ENCODE assay signal across 18 cellular contexts in genomic region chr14:79564371-79564770, GRCh38.
DNase-seq lines count a peak whose midpoint lies in the region; ATAC-seq, FAIRE-seq and TF ChIP-seq lines count a peak whose summit lies in the region.
"Had no signal": no experiment of that assay in that cellular context is flagged by ENCODE, and none has a peak within 500 bp of the region (broad histone marks: within the 10 kb centered on the region; RNA-seq: fewer than 3 reads in every experiment).

No MANE protein-coding gene starts in this region.

- ATAC-seq in right lobe of liver = no peak
- ATAC-seq: HCT116 had no signal

- intact Hi-C loops in right lobe of liver (cut with DNase I) = no loop called here

- no peaks in the 10 kb centered on the region for H3K27me3 Mint-ChIP-seq in astrocyte (ENCODE audit: low read depth, unreplicated experiment)
- H3K27me3 Mint-ChIP-seq: CD4-positive, CD25-positive, alpha-beta regulatory T cell had no signal

- DNase-seq in RCC 7860 (ENCODE audit: low spot score) = peak; percentile 35
- peak; percentile 91 for DNase-seq in astrocyte (ENCODE audit: low read depth)
- DNase-seq in fibroblast of the aortic adventitia (ENCODE audit: low read depth) = peak; percentile 54
- DNase-seq in renal cortical epithelial cell (ENCODE audit: low read depth) = peak; percentile 42
- no peak for DNase-seq in small intestine
- DNase-seq in right lobe of liver = no peak
- DNase-seq in central memory CD4-positive, alpha-beta T cell = no peak
- no peak for DNase-seq in A172 (ENCODE audit: low spot score)
- DNase-seq: CD4-positive, CD25-positive, alpha-beta regulatory T cell; DMS53; EL; GM23248; IMR-90 had no signal

- H3K4me1 ChIP-seq in astrocyte (ENCODE audit: insufficient read depth, low read length) (no peaks in the 10 kb centered on the region), small intestine (ENCODE audit: control insufficient read depth in 2 of 2, insufficient read depth in 1 of 2, low read depth in 1 of 2, low read length in 1 of 2) (no peaks in the 10 kb centered on the region), right lobe of liver (no peaks in the 10 kb centered on the region)
- H3K4me1 ChIP-seq: BLaER1 treated with 17β-estradiol and CSF1 and Interleukin-3, amounts not matched to agents 10 nM and 100 nM had no signal

- H3K36me3 Mint-ChIP-seq in astrocyte (ENCODE audit: low read depth, unreplicated experiment) = no peaks in the 10 kb centered on the region
- H3K36me3 Mint-ChIP-seq: CD4-positive, CD25-positive, alpha-beta regulatory T cell had no signal

- peak; percentile 58 for FAIRE-seq in RCC 7860 (lab: Jason Lieb, UNC)
- FAIRE-seq in astrocyte (lab: Jason Lieb, UNC) = no peak
- no peak for FAIRE-seq in small intestine (lab: Jason Lieb, UNC)
- FAIRE-seq: G401.6, GM12891, H54 had no signal

- H3K27ac Mint-ChIP-seq in astrocyte (ENCODE audit: unreplicated experiment) = no peak overlapping the region
- H3K27ac Mint-ChIP-seq: CD4-positive, CD25-positive, alpha-beta regulatory T cell had no signal

- no peak overlapping the region for H3K4me2 ChIP-seq in astrocyte (ENCODE audit: low read length)
- H3K4me2 ChIP-seq: BLaER1 treated with 17β-estradiol and CSF1 and Interleukin-3, amounts not matched to agents 10 nM and 100 nM had no signal

- H4K20me1 ChIP-seq in astrocyte (ENCODE audit: insufficient read depth, low read length) = no peaks in the 10 kb centered on the region
- H4K20me1 ChIP-seq: BLaER1 treated with 17β-estradiol and CSF1 and Interleukin-3, amounts not matched to agents 10 nM and 100 nM had no signal

- 92 to 95% (median 94%) methylated on average over 2 of the region's 2 CpGs for WGBS in small intestine, 3 donors
- WGBS in right lobe of liver (ENCODE audit: insufficient coverage, low coverage, low lambda C conversion rate, missing lambda C conversion rate) = 87% methylated on average over 2 of the region's 2 CpGs

- H3K79me2 ChIP-seq in astrocyte (ENCODE audit: insufficient read depth, low read length) = no peaks in the 10 kb centered on the region

- no peak overlapping the region for H2AFZ ChIP-seq in astrocyte (ENCODE audit: low read depth, low read length)
- H2AFZ ChIP-seq: GM23248 had no signal

- no peaks in the 10 kb centered on the region for H3K9me3 ChIP-seq in astrocyte (ENCODE audit: insufficient read depth, low read depth, low read length)
- no peaks in the 10 kb centered on the region for H3K9me3 ChIP-seq in small intestine (ENCODE audit: control insufficient read depth, low read depth)
- no peaks in the 10 kb centered on the region for H3K9me3 ChIP-seq in right lobe of liver
- H3K9me3 ChIP-seq: BLaER1 treated with 17β-estradiol and CSF1 and Interleukin-3, amounts not matched to agents 10 nM and 100 nM had no signal

- H3K36me3 ChIP-seq in astrocyte (ENCODE audit: insufficient read depth, low read length) (no peaks in the 10 kb centered on the region), small intestine (ENCODE audit: control insufficient read depth in 2 of 2, insufficient read depth in 2 of 2, low read length in 2 of 2) (no peaks in the 10 kb centered on the region), right lobe of liver (no peaks in the 10 kb centered on the region)
- H3K36me3 ChIP-seq: BLaER1 treated with 17β-estradiol and CSF1 and Interleukin-3, amounts not matched to agents 10 nM and 100 nM had no signal

- no peak for TF ChIP-seq CTCF in astrocyte (IDR thresholded peaks at IDR 0.05; ENCODE audit: insufficient read depth, low read depth, low read length)
- TF ChIP-seq CTCF in fibroblast of the aortic adventitia (IDR thresholded peaks at IDR 0.05; ENCODE audit: insufficient read depth, low read length) = no peak
- no peak for TF ChIP-seq CTCF in right lobe of liver (IDR thresholded peaks at IDR 0.05)

- H3K9ac ChIP-seq in astrocyte (ENCODE audit: low read length) = no peak overlapping the region
- H3K9ac ChIP-seq: BLaER1 treated with 17β-estradiol and CSF1 and Interleukin-3, amounts not matched to agents 10 nM and 100 nM; GM23248 had no signal

- H3K4me3 ChIP-seq in astrocyte (ENCODE audit: insufficient read depth, low read depth, low read length) (no peak overlapping the region), fibroblast of the aortic adventitia (ENCODE audit: low read depth, low read length) (no peak overlapping the region), small intestine (ENCODE audit: low read depth in 1 of 2, low read length in 2 of 2) (no peak overlapping the region), right lobe of liver (no peak overlapping the region)
- H3K4me3 ChIP-seq: BLaER1 treated with 17β-estradiol and CSF1 and Interleukin-3, amounts not matched to agents 10 nM and 100 nM; GM23248 had no signal

- no peak for TF ChIP-seq POLR2A in right lobe of liver (IDR thresholded peaks at IDR 0.05)

- H3K4me3 Mint-ChIP-seq in astrocyte (ENCODE audit: unreplicated experiment) = no peak overlapping the region
- H3K4me3 Mint-ChIP-seq: CD4-positive, CD25-positive, alpha-beta regulatory T cell had no signal

- H3K27me3 ChIP-seq in astrocyte (ENCODE audit: insufficient read depth, low read length) (no peaks in the 10 kb centered on the region), small intestine (ENCODE audit: control insufficient read depth in 2 of 2, insufficient read depth in 2 of 2, low read length in 2 of 2) (no peaks in the 10 kb centered on the region), right lobe of liver (no peaks in the 10 kb centered on the region)
- H3K27me3 ChIP-seq: BLaER1 treated with 17β-estradiol and CSF1 and Interleukin-3, amounts not matched to agents 10 nM and 100 nM had no signal

- no peaks in the 10 kb centered on the region for H3K9me3 Mint-ChIP-seq in astrocyte (ENCODE audit: unreplicated experiment)

- H3K4me1 Mint-ChIP-seq in astrocyte (ENCODE audit: low read depth, unreplicated experiment) = peaks cover 25% of the 10 kb centered on the region
- H3K4me1 Mint-ChIP-seq: CD4-positive, CD25-positive, alpha-beta regulatory T cell had no signal

- H3K27ac ChIP-seq in astrocyte (ENCODE audit: low read depth, low read length) = no peak overlapping the region
- H3K27ac ChIP-seq in small intestine (ENCODE audit: low read depth in 1 of 2, low read length in 1 of 2) = no peak overlapping the region
- no peak overlapping the region for H3K27ac ChIP-seq in right lobe of liver
- H3K27ac ChIP-seq: BLaER1 treated with 17β-estradiol and CSF1 and Interleukin-3, amounts not matched to agents 10 nM and 100 nM; GM23248 had no signal

Comparison
In these comparisons a context has a peak if more than half of its experiments do, and no peak if none do; other contexts are left out.
1. DNase-seq: peak in RCC 7860 (single experiment), astrocyte (single experiment), fibroblast of the aortic adventitia (single experiment) and renal cortical epithelial cell (single experiment); none in small intestine (single experiment), right lobe of liver (0 of 3), central memory CD4-positive, alpha-beta T cell (single experiment) and A172 (single experiment).